In the genomic region with DNA sequence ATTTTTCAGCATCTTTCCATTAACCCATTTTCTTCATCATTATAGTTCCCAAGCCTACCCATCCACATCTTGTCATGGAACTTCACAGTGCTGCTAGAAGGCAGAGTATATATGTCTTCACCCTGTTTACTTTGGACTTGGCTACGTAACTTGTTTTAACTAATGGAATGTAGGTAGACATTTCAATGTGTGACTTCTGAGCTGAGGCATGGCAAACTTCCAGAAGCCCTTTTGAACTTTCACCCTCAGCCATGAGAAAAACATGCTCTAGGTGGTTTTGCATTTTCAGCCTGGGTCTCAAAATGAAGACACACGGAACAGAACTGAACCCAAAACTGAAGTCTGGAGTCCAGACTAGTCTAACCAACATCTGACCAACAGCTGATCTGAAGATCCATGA, we compare ENCODE assay signal across 1 cellular context.
TF ChIP-seq lines count a peak whose summit lies in the region.

No MANE protein-coding gene starts in this region.

TF ChIP-seq in HepG2, 621 proteins besides CTCF, POLR2A, EP300 and RAD21 (continued from another document and continues in another):
- TF ChIP-seq ELF3 (CRISPR knock-in tag; IDR thresholded peaks at IDR 0.05) (no peak), HMG20A (CRISPR knock-in tag; IDR thresholded peaks at IDR 0.05; ENCODE audit: borderline replicate concordance) (peak; percentile 48; the same call in 1 of the 2 replicates), ZNF17 (CRISPR knock-in tag; IDR thresholded peaks at IDR 0.05) (no peak), DNMT1 (CRISPR knock-in tag; IDR thresholded peaks at IDR 0.05) (no peak), NCOR1 (IDR thresholded peaks at IDR 0.05; ENCODE audit: borderline replicate concordance, low read length) (0 out of 2 replicates have a peak, but pooled peaks have one; percentile 40), TEAD3 (CRISPR knock-in tag; optimal IDR thresholded peaks at IDR 0.05; ENCODE audit: borderline replicate concordance) (peak; percentile 88), ZNF878 (CRISPR knock-in tag; IDR thresholded peaks at IDR 0.05) (no peak), ZNF577 (CRISPR knock-in tag; IDR thresholded peaks at IDR 0.05; ENCODE audit: borderline replicate concordance, low read depth) (no peak), ZNF644 (CRISPR knock-in tag; IDR thresholded peaks at IDR 0.05; ENCODE audit: low read depth) (peak; percentile 50), ZC3H4 (CRISPR knock-in tag; IDR thresholded peaks at IDR 0.05; ENCODE audit: borderline replicate concordance) (no peak), SNRNP70 (IDR thresholded peaks at IDR 0.05; ENCODE audit: low read depth, low read length) (no peak), SKI (IDR thresholded peaks at IDR 0.05; ENCODE audit: partially characterized antibody) (no peak), FOXK2 (IDR thresholded peaks at IDR 0.05) (peak; percentile 24; the same call in 1 of the 2 replicates), ZFP36L1 (CRISPR knock-in tag; IDR thresholded peaks at IDR 0.05) (no peak), ZNF337 (CRISPR knock-in tag; IDR thresholded peaks at IDR 0.05; ENCODE audit: borderline replicate concordance, low read depth) (no peak), MAZ (IDR thresholded peaks at IDR 0.05; ENCODE audit: borderline replicate concordance, low read depth, low read length) (no peak), MAZ (CRISPR knock-in tag; IDR thresholded peaks at IDR 0.05; ENCODE audit: low read depth) (0 out of 2 replicates have a peak, but pooled peaks have one; percentile 29), ZSCAN25 (CRISPR knock-in tag; IDR thresholded peaks at IDR 0.05) (no peak), ZNF225 (CRISPR knock-in tag; IDR thresholded peaks at IDR 0.05) (no peak), ZNF33A (CRISPR knock-in tag; IDR thresholded peaks at IDR 0.05; ENCODE audit: borderline replicate concordance) (no peak), SAP130 (CRISPR knock-in tag; IDR thresholded peaks at IDR 0.05; ENCODE audit: low read depth) (peak; percentile 50), MTA1 (CRISPR knock-in tag; IDR thresholded peaks at IDR 0.05; ENCODE audit: borderline replicate concordance) (no peak), REL (CRISPR knock-in tag; conservative IDR thresholded peaks at IDR 0.05) (no peak), JUN (CRISPR knock-in tag; IDR thresholded peaks at IDR 0.05) (0 out of 2 replicates have a peak, but pooled peaks have one; percentile 28), FOXJ3 (CRISPR knock-in tag; IDR thresholded peaks at IDR 0.05; ENCODE audit: borderline replicate concordance) (no peak), HOXA7 (CRISPR knock-in tag; IDR thresholded peaks at IDR 0.05) (no peak), ZBTB7B (CRISPR knock-in tag; IDR thresholded peaks at IDR 0.05) (no peak), REPIN1 (CRISPR knock-in tag; IDR thresholded peaks at IDR 0.05; ENCODE audit: borderline replicate concordance, low read depth) (no peak), ZNF7 (CRISPR knock-in tag; IDR thresholded peaks at IDR 0.05) (no peak), PCBP1 (IDR thresholded peaks at IDR 0.05; ENCODE audit: borderline replicate concordance, low read depth, low read length) (no peak), NR2C2 (CRISPR knock-in tag; IDR thresholded peaks at IDR 0.05; ENCODE audit: borderline replicate concordance) (peak; percentile 69), ZNF782 (CRISPR knock-in tag; IDR thresholded peaks at IDR 0.05; ENCODE audit: borderline replicate concordance) (no peak), ZNF264 (CRISPR knock-in tag; IDR thresholded peaks at IDR 0.05) (0 out of 2 replicates have a peak, but pooled peaks have one; percentile 21), ZNF160 (CRISPR knock-in tag; IDR thresholded peaks at IDR 0.05) (no peak), SUZ12 (IDR thresholded peaks at IDR 0.05; ENCODE audit: low read depth, low read length) (no peak), WIZ (CRISPR knock-in tag; IDR thresholded peaks at IDR 0.05) (no peak), IKZF4 (CRISPR knock-in tag; IDR thresholded peaks at IDR 0.05; ENCODE audit: borderline replicate concordance, low read depth, not compliant biosample characterization) (no peak), ZFY (CRISPR knock-in tag; IDR thresholded peaks at IDR 0.05) (no peak), FOXP1 (IDR thresholded peaks at IDR 0.05) (no peak), FOXP1 (CRISPR knock-in tag; IDR thresholded peaks at IDR 0.05) (peak; percentile 12; the same call in 1 of the 2 replicates), ZNF136 (CRISPR knock-in tag; IDR thresholded peaks at IDR 0.05; ENCODE audit: low read depth) (no peak), NFYC (CRISPR knock-in tag; IDR thresholded peaks at IDR 0.05) (no peak), FOXA1 (IDR thresholded peaks at IDR 0.05) (0 out of 2 replicates have a peak, but pooled peaks have one; percentile 39), FOXA1 (CRISPR knock-in tag; IDR thresholded peaks at IDR 0.05) (peak; percentile 88), ZNF10 (CRISPR knock-in tag; IDR thresholded peaks at IDR 0.05; ENCODE audit: borderline replicate concordance, low read depth) (no peak), MAFG (CRISPR knock-in tag; IDR thresholded peaks at IDR 0.05) (no peak), SP1 (IDR thresholded peaks at IDR 0.05) (no peak), SP1 (CRISPR knock-in tag; IDR thresholded peaks at IDR 0.05) (no peak), SP5 (CRISPR knock-in tag; IDR thresholded peaks at IDR 0.05; ENCODE audit: borderline replicate concordance, low read depth) (no peak), ZNF331 (CRISPR knock-in tag; IDR thresholded peaks at IDR 0.05) (peak; percentile 41; the same call in 1 of the 2 replicates), ZNF350 (CRISPR knock-in tag; IDR thresholded peaks at IDR 0.05; ENCODE audit: borderline replicate concordance, low read depth) (no peak), DPF2 (CRISPR knock-in tag; IDR thresholded peaks at IDR 0.05; ENCODE audit: borderline replicate concordance, low read depth) (0 out of 2 replicates have a peak, but pooled peaks have one; percentile 41), POLR2AphosphoS5 (IDR thresholded peaks at IDR 0.05; ENCODE audit: low read depth, low read length) (no peak), ZNF614 (CRISPR knock-in tag; IDR thresholded peaks at IDR 0.05; ENCODE audit: borderline replicate concordance) (peak; percentile 67; the same call in 1 of the 2 replicates), U2AF2 (IDR thresholded peaks at IDR 0.05; ENCODE audit: low read depth, low read length) (no peak), CBX5 (CRISPR knock-in tag; IDR thresholded peaks at IDR 0.05; ENCODE audit: borderline replicate concordance) (no peak), ZNF296 (CRISPR knock-in tag; conservative IDR thresholded peaks at IDR 0.05) (no peak), ZSCAN20 (CRISPR knock-in tag; IDR thresholded peaks at IDR 0.05; ENCODE audit: borderline replicate concordance) (no peak)
- TF ChIP-seq, protein P1, sequence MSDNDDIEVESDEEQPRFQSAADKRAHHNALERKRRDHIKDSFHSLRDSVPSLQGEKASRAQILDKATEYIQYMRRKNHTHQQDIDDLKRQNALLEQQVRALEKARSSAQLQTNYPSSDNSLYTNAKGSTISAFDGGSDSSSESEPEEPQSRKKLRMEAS (IDR thresholded peaks at IDR 0.05), result peak; percentile 62; the same call in 1 of the 2 replicates
- TF ChIP-seq, protein P2, sequence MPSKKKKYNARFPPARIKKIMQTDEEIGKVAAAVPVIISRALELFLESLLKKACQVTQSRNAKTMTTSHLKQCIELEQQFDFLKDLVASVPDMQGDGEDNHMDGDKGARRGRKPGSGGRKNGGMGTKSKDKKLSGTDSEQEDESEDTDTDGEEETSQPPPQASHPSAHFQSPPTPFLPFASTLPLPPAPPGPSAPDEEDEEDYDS (CRISPR knock-in tag; IDR thresholded peaks at IDR 0.05), result 0 out of 2 replicates have a peak, but pooled peaks have one; percentile 12
- TF ChIP-seq, protein P3, sequence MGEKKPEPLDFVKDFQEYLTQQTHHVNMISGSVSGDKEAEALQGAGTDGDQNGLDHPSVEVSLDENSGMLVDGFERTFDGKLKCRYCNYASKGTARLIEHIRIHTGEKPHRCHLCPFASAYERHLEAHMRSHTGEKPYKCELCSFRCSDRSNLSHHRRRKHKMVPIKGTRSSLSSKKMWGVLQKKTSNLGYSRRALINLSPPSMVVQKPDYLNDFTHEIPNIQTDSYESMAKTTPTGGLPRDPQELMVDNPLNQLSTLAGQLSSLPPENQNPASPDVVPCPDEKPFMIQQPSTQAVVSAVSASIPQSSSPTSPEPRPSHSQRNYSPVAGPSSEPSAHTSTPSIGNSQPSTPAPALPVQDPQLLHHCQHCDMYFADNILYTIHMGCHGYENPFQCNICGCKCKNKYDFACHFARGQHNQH (CRISPR knock-in tag; IDR thresholded peaks at IDR 0.05), result no peak
- TF ChIP-seq, protein P4, sequence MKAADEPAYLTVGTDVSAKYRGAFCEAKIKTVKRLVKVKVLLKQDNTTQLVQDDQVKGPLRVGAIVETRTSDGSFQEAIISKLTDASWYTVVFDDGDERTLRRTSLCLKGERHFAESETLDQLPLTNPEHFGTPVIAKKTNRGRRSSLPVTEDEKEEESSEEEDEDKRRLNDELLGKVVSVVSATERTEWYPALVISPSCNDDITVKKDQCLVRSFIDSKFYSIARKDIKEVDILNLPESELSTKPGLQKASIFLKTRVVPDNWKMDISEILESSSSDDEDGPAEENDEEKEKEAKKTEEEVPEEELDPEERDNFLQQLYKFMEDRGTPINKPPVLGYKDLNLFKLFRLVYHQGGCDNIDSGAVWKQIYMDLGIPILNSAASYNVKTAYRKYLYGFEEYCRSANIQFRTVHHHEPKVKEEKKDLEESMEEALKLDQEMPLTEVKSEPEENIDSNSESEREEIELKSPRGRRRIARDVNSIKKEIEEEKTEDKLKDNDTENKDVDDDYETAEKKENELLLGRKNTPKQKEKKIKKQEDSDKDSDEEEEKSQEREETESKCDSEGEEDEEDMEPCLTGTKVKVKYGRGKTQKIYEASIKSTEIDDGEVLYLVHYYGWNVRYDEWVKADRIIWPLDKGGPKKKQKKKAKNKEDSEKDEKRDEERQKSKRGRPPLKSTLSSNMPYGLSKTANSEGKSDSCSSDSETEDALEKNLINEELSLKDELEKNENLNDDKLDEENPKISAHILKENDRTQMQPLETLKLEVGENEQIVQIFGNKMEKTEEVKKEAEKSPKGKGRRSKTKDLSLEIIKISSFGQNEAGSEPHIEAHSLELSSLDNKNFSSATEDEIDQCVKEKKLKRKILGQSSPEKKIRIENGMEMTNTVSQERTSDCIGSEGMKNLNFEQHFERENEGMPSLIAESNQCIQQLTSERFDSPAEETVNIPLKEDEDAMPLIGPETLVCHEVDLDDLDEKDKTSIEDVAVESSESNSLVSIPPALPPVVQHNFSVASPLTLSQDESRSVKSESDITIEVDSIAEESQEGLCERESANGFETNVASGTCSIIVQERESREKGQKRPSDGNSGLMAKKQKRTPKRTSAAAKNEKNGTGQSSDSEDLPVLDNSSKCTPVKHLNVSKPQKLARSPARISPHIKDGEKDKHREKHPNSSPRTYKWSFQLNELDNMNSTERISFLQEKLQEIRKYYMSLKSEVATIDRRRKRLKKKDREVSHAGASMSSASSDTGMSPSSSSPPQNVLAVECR (CRISPR knock-in tag; IDR thresholded peaks at IDR 0.05; ENCODE audit: borderline replicate concordance), result no peak; the same call in 1 of the 2 replicates
- TF ChIP-seq, protein P5, sequence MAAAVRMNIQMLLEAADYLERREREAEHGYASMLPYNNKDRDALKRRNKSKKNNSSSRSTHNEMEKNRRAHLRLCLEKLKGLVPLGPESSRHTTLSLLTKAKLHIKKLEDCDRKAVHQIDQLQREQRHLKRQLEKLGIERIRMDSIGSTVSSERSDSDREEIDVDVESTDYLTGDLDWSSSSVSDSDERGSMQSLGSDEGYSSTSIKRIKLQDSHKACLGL (CRISPR knock-in tag; IDR thresholded peaks at IDR 0.05), result no peak
- TF ChIP-seq, protein P6, sequence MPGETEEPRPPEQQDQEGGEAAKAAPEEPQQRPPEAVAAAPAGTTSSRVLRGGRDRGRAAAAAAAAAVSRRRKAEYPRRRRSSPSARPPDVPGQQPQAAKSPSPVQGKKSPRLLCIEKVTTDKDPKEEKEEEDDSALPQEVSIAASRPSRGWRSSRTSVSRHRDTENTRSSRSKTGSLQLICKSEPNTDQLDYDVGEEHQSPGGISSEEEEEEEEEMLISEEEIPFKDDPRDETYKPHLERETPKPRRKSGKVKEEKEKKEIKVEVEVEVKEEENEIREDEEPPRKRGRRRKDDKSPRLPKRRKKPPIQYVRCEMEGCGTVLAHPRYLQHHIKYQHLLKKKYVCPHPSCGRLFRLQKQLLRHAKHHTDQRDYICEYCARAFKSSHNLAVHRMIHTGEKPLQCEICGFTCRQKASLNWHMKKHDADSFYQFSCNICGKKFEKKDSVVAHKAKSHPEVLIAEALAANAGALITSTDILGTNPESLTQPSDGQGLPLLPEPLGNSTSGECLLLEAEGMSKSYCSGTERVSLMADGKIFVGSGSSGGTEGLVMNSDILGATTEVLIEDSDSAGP (CRISPR knock-in tag; IDR thresholded peaks at IDR 0.05; ENCODE audit: borderline replicate concordance), result no peak
- TF ChIP-seq, protein P7, sequence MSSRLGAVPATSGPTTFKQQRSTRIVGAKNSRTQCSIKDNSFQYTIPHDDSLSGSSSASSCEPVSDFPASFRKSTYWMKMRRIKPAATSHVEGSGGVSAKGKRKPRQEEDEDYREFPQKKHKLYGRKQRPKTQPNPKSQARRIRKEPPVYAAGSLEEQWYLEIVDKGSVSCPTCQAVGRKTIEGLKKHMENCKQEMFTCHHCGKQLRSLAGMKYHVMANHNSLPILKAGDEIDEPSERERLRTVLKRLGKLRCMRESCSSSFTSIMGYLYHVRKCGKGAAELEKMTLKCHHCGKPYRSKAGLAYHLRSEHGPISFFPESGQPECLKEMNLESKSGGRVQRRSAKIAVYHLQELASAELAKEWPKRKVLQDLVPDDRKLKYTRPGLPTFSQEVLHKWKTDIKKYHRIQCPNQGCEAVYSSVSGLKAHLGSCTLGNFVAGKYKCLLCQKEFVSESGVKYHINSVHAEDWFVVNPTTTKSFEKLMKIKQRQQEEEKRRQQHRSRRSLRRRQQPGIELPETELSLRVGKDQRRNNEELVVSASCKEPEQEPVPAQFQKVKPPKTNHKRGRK (CRISPR knock-in tag; IDR thresholded peaks at IDR 0.05), result no peak
- TF ChIP-seq, protein P8, sequence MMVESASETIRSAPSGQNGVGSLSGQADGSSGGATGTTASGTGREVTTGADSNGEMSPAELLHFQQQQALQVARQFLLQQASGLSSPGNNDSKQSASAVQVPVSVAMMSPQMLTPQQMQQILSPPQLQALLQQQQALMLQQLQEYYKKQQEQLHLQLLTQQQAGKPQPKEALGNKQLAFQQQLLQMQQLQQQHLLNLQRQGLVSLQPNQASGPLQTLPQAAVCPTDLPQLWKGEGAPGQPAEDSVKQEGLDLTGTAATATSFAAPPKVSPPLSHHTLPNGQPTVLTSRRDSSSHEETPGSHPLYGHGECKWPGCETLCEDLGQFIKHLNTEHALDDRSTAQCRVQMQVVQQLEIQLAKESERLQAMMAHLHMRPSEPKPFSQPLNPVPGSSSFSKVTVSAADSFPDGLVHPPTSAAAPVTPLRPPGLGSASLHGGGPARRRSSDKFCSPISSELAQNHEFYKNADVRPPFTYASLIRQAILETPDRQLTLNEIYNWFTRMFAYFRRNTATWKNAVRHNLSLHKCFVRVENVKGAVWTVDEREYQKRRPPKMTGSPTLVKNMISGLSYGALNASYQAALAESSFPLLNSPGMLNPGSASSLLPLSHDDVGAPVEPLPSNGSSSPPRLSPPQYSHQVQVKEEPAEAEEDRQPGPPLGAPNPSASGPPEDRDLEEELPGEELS (CRISPR knock-in tag; IDR thresholded peaks at IDR 0.05), result 0 out of 2 replicates have a peak, but pooled peaks have one; percentile 15
